Comparison of ENCODE assay signal across 8 cellular contexts in genomic region chr1:206635080-206635982, GRCh38. TPM values are rescaled to one million over a fixed set of nuclear protein-coding genes. Genes with fewer than 3 reads are reported as not detected.
DNase-seq lines count a peak whose midpoint lies in the region; ATAC-seq and TF ChIP-seq lines count a peak whose summit lies in the region.

TSS of gene DYRK3 (plus strand) at chr1:206635536. CDS start at chr1:206635704, 168 bp downstream.

- TF ChIP-seq CTCF in GM20000 (IDR thresholded peaks at IDR 0.05; ENCODE audit: extremely low read depth, missing control alignments) = no peak

- peaks cover 18 to 27% of the 10 kb centered on the region in 2 donors for H3K27me3 Mint-ChIP-seq in effector memory CD8-positive, alpha-beta T cell
- no peaks in the 10 kb centered on the region for H3K27me3 Mint-ChIP-seq in memory B cell

- DNase-seq in COR-L47 (lab: John Stamatoyannopoulos, UW) (peak; percentile 92), GM20000 (ENCODE audit: low spot score) (peak; percentile 96), HT-29 (ENCODE audit: low spot score) (peak; percentile 86), memory B cell (ENCODE audit: low spot score in 2 of 2) (peak; percentile 74 to 77)
- peak; percentile 80 for DNase-seq in NK-92 treated with Interleukin-12 subunit alpha and Interleukin-12 subunit beta, amount 100 ng/mL, for 24 hours (lab: John Stamatoyannopoulos, UW)
- DNase-seq in activated CD8-positive, alpha-beta memory T cell treated with anti-CD3 and anti-CD28 coated beads for 4 hours (ENCODE audit: low read depth in 2 of 2) = peak; percentile 81 to 84
- peak; percentile 83 to 87 (median 86) for DNase-seq in effector memory CD8-positive, alpha-beta T cell
- DNase-seq in stimulated activated CD8-positive, alpha-beta memory T cell treated with anti-CD3 and anti-CD28 coated beads, Interleukin-12 subunit alpha, Interleukin-12 subunit beta, amount 100 ng/mL, for 1 hour (ENCODE audit: low read depth) = peak; percentile 81

- H3K9me3 Mint-ChIP-seq in effector memory CD8-positive, alpha-beta T cell = no peaks in the 10 kb centered on the region
- H3K9me3 Mint-ChIP-seq in memory B cell = no peaks in the 10 kb centered on the region

- H3K27ac Mint-ChIP-seq in effector memory CD8-positive, alpha-beta T cell = peak within 1 kb of the TSS; percentile 68 to 87
- peak within 1 kb of the TSS; percentile 89 for H3K27ac Mint-ChIP-seq in memory B cell

- H3K4me1 Mint-ChIP-seq in effector memory CD8-positive, alpha-beta T cell (ENCODE audit: low read depth in 2 of 2) = peaks cover 13 to 16% of the 10 kb centered on the region in 2 donors
- H3K4me1 Mint-ChIP-seq in memory B cell = peaks cover 6% of the 10 kb centered on the region

- ATAC-seq in effector memory CD8-positive, alpha-beta T cell (replicated peaks) = peak; percentile 94
- ATAC-seq in memory B cell (ENCODE audit: low read depth) = peak; percentile 92

- H3K36me3 Mint-ChIP-seq in effector memory CD8-positive, alpha-beta T cell (ENCODE audit: insufficient read depth) = peaks cover 15% of the 10 kb centered on the region
- H3K36me3 Mint-ChIP-seq in memory B cell = no peaks in the 10 kb centered on the region

- peak within 1 kb of the TSS; percentile 86 to 91 for H3K4me3 Mint-ChIP-seq in effector memory CD8-positive, alpha-beta T cell
- peak within 1 kb of the TSS; percentile 86 for H3K4me3 Mint-ChIP-seq in memory B cell

RNA-seq across cellular contexts. Expression of gene DYRK3, which starts in this region (rescaled TPM):
- 0.31 and 0.36 TPM in 2 replicates for total RNA-seq in HT-29 (2014; rRNA removed; shearing (Covaris generic))

Comparison
In these comparisons a context has a peak if more than half of its experiments do, and no peak if none do; other contexts are left out.
1. Peak in every context shown above with its lines: DNase-seq and ATAC-seq.
2. Peak in DNase-seq in HT-29; RNA of the gene not detected or under 1 TPM.